ENCODE assay signal across 9 cellular contexts in the genomic region with DNA sequence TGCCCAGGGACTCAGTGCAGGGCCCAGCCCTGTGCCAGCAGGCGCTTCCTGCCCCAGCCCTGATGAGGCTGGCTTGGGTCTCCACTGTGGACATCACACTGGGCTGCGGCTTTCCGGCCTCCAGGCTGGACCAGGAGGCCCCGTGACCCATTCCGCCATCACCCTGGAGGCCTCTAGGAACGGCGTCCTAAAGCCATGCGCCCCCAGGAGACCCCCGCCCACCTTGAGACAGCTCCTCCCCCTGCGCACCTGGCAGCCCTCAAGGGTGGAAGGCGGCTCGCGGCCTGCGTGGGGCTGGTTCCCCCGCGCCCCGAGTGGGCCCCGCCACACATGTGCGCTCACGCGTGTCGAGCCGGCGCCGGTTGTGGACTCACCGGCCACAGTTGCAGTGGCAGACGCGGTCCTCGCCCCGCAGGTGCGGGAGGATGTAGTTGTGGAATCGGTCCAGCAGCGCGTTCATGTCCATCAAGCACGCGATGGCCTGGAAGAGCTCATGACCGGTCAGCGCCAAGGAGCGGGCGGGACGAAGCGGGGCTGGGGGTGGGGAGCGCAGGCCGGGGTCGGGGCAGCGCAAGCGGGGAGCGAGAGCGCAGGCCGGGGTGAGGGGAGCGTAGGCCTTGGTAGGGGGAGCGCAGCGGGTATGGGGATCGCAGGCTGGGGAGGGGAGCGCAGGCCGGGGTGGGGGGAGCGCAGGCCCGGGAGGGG. TPM values are rescaled to one million over a fixed set of nuclear protein-coding genes. Genes with fewer than 3 reads are reported as not detected.
DNase-seq lines count a peak whose midpoint lies in the region; ATAC-seq and TF ChIP-seq lines count a peak whose summit lies in the region.
"Had no signal": no experiment of that assay in that cellular context is flagged by ENCODE, and none has a peak within 500 bp of the region (broad histone marks: within the 10 kb centered on the region; RNA-seq: fewer than 3 reads in every experiment).

No MANE protein-coding gene starts in this region.

- 20 to 25% methylated on average over 55 to 58 of the region's 58 CpGs for WGBS in lung, 2 donors
- WGBS in upper lobe of left lung, 2 donors = 29 to 33% methylated on average over 34 to 36 of the region's 58 CpGs

- H3K9me3 ChIP-seq in colonic mucosa (no peaks in the 10 kb centered on the region), lung (ENCODE audit: control insufficient read depth in 2 of 2, insufficient read depth in 1 of 2, low read length in 1 of 2) (peaks cover 0 to 3% of the 10 kb centered on the region in 2 donors), upper lobe of left lung (no peaks in the 10 kb centered on the region)

- no peak for ATAC-seq in activated naive CD4-positive, alpha-beta T cell treated with anti-CD3 and anti-CD28 coated beads, Interleukin-2, amount 50 U/mL, for 72 hours
- ATAC-seq in lung (ENCODE audit: insufficient read depth, low FRiP score) (no peak), upper lobe of left lung (ENCODE audit: low FRiP score in 2 of 2) (no peak), HG03378 (IDR thresholded peaks at IDR 0.05; ENCODE audit: unreplicated experiment) (no peak)

- peaks cover 4% of the 10 kb centered on the region for H3K4me1 ChIP-seq in colonic mucosa
- H3K4me1 ChIP-seq in lung (ENCODE audit: control insufficient read depth in 2 of 2, insufficient read depth in 2 of 2, low read length in 2 of 2) = peaks cover 0 to 10% of the 10 kb centered on the region in 2 donors
- peaks cover 17 to 29% (median 18%) of the 10 kb centered on the region in 4 donors for H3K4me1 ChIP-seq in upper lobe of left lung

- TF ChIP-seq CTCF in colonic mucosa (IDR thresholded peaks at IDR 0.05) (no peak), lung (IDR thresholded peaks at IDR 0.05; ENCODE audit: control extremely low read depth, extremely low read depth) (no peak), upper lobe of left lung (IDR thresholded peaks at IDR 0.05) (no peak)

- no peaks in the 10 kb centered on the region for H3K9me3 Mint-ChIP-seq in activated naive CD4-positive, alpha-beta T cell treated with anti-CD3 and anti-CD28 coated beads for 36 hours
- no peaks in the 10 kb centered on the region for H3K9me3 Mint-ChIP-seq in activated naive CD4-positive, alpha-beta T cell treated with anti-CD3 and anti-CD28 coated beads, Interleukin-2, amount 50 U/mL, for 72 hours

- H3K27me3 ChIP-seq in colonic mucosa = no peaks in the 10 kb centered on the region
- H3K27me3 ChIP-seq in lung (ENCODE audit: control insufficient read depth, insufficient read depth) = no peaks in the 10 kb centered on the region
- H3K27me3 ChIP-seq in upper lobe of left lung = no peaks in the 10 kb centered on the region

- peak overlapping the region; percentile 58 for H3K4me3 Mint-ChIP-seq in activated naive CD4-positive, alpha-beta T cell treated with anti-CD3 and anti-CD28 coated beads for 36 hours

- no peaks in the 10 kb centered on the region for H3K36me3 Mint-ChIP-seq in activated naive CD4-positive, alpha-beta T cell treated with anti-CD3 and anti-CD28 coated beads for 36 hours (ENCODE audit: low read depth)
- H3K36me3 Mint-ChIP-seq in activated naive CD4-positive, alpha-beta T cell treated with anti-CD3 and anti-CD28 coated beads, Interleukin-2, amount 50 U/mL, for 72 hours = no peaks in the 10 kb centered on the region

- TF ChIP-seq POLR2A in upper lobe of left lung (IDR thresholded peaks at IDR 0.05) = no peak

- intact Hi-C loops in activated naive CD4-positive, alpha-beta T cell treated with anti-CD3 and anti-CD28 coated beads for 36 hours (cut with micrococcal nuclease) = no loop called here
- intact Hi-C loops in colonic mucosa (cut with DNase I) = no loop called here

- H3K4me1 Mint-ChIP-seq in activated naive CD4-positive, alpha-beta T cell treated with anti-CD3 and anti-CD28 coated beads for 36 hours (ENCODE audit: low read depth) = peaks cover 5% of the 10 kb centered on the region

- peak overlapping the region; percentile 5 to 35 for H3K9ac ChIP-seq in colonic mucosa (ENCODE audit: low read depth in 2 of 2, low read length in 2 of 2)

- H3K27ac ChIP-seq in colonic mucosa (no peak overlapping the region), lung (ENCODE audit: low read depth in 1 of 2, low read length in 1 of 2) (no peak overlapping the region), upper lobe of left lung (peak overlapping the region in 3 of 4 donors; percentile 24 to 83 (median 65))

- no peak overlapping the region for H3K27ac Mint-ChIP-seq in activated naive CD4-positive, alpha-beta T cell treated with anti-CD3 and anti-CD28 coated beads for 36 hours
- H3K27ac Mint-ChIP-seq in activated naive CD4-positive, alpha-beta T cell treated with anti-CD3 and anti-CD28 coated beads, Interleukin-2, amount 50 U/mL, for 72 hours = no peak overlapping the region

- no peak for TF ChIP-seq EP300 in upper lobe of left lung (IDR thresholded peaks at IDR 0.05)

- H3K4me3 ChIP-seq in colonic mucosa (peak overlapping the region; percentile 36), lung (peak overlapping the region; percentile 9), upper lobe of left lung (peak overlapping the region; percentile 45 to 78 (median 68))

- DNase-seq in activated naive CD4-positive, alpha-beta T cell treated with anti-CD3 and anti-CD28 coated beads for 36 hours = no peak
- DNase-seq in activated naive CD4-positive, alpha-beta T cell treated with anti-CD3 and anti-CD28 coated beads, Interleukin-2, amount 50 U/mL, for 72 hours (ENCODE audit: low spot score in 2 of 2) = no peak
- DNase-seq in colonic mucosa = no peak
- DNase-seq in lung (ENCODE audit: low spot score) = no peak
- peak in 1 of 2 donors; percentile 87 for DNase-seq in upper lobe of left lung
- no peak for DNase-seq in DMS153 (lab: John Stamatoyannopoulos, UW)
- no peak for DNase-seq in germinal center (ENCODE audit: low spot score)
- DNase-seq: stimulated activated naive CD4-positive, alpha-beta T cell had no signal

- H3K27me3 Mint-ChIP-seq in activated naive CD4-positive, alpha-beta T cell treated with anti-CD3 and anti-CD28 coated beads for 36 hours (ENCODE audit: low read depth) = no peaks in the 10 kb centered on the region

- CTCF ChIA-PET in activated naive CD4-positive, alpha-beta T cell treated with anti-CD3 and anti-CD28 coated beads for 36 hours (lab: Charles Lee) = no interaction called here

- H3K36me3 ChIP-seq in colonic mucosa = no peaks in the 10 kb centered on the region
- peaks cover 0 to 22% of the 10 kb centered on the region in 2 donors for H3K36me3 ChIP-seq in lung (ENCODE audit: control insufficient read depth in 2 of 2, insufficient read depth in 2 of 2, low read length in 2 of 2)
- H3K36me3 ChIP-seq in upper lobe of left lung = peaks cover 0 to 40% (median 25%) of the 10 kb centered on the region in 4 donors

RNA-seq across cellular contexts. Expression of a gene that starts 1.0 kb away (rescaled TPM):
- total RNA-seq in activated naive CD4-positive, alpha-beta T cell treated with anti-CD3 and anti-CD28 coated beads for 36 hours = not detected
- under 1 TPM; 0.41 to 0.58 TPM for total RNA-seq in activated naive CD4-positive, alpha-beta T cell treated with anti-CD3 and anti-CD28 coated beads, Interleukin-2, amount 50 U/mL, for 72 hours
- under 1 TPM; 0.77 to 0.91 TPM for total RNA-seq in colonic mucosa
- 1 to 10 TPM; 2.3 to 3.9 TPM for total RNA-seq in lung
- 1 to 10 TPM; 2.3 to 4.2 TPM for polyA plus RNA-seq in lung
- total RNA-seq in upper lobe of left lung = 1 to 10 TPM in 5 of 6 donors, not detected in 1; 1.8 to 3.6 (median 3.1) TPM

RNA-seq across cellular contexts. Expression of a gene that starts 27.5 kb away (rescaled TPM):
- total RNA-seq in activated naive CD4-positive, alpha-beta T cell treated with anti-CD3 and anti-CD28 coated beads for 36 hours = 10 to 100 TPM; 39.4 to 41.0 TPM
- total RNA-seq in activated naive CD4-positive, alpha-beta T cell treated with anti-CD3 and anti-CD28 coated beads, Interleukin-2, amount 50 U/mL, for 72 hours = 10 to 100 TPM; 35.7 to 39.7 TPM
- total RNA-seq in colonic mucosa = 10 to 100 TPM; 19.6 to 74.0 TPM
- total RNA-seq in lung = 10 to 100 TPM in 1 of 2 donors, 1 to 10 TPM in 1; 8.1 to 31.3 TPM
- 10 to 100 TPM; 26.9 to 29.8 TPM for polyA plus RNA-seq in lung
- 10 to 100 TPM; 18.5 to 31.9 (median 24.0) TPM for total RNA-seq in upper lobe of left lung

RNA-seq across cellular contexts. Expression of a gene that starts 35.2 kb away (rescaled TPM):
- 10 to 100 TPM; 91.6 to 95.9 TPM for total RNA-seq in activated naive CD4-positive, alpha-beta T cell treated with anti-CD3 and anti-CD28 coated beads for 36 hours
- 100 to 1,000 TPM in 1 of 2 donors, 10 to 100 TPM in 1; 82.9 to 121 TPM for total RNA-seq in activated naive CD4-positive, alpha-beta T cell treated with anti-CD3 and anti-CD28 coated beads, Interleukin-2, amount 50 U/mL, for 72 hours
- total RNA-seq in colonic mucosa (100 to 1,000 TPM; 120 to 175 TPM), lung (100 to 1,000 TPM in 1 of 2 donors, 10 to 100 TPM in 1; 63.7 to 128 TPM), upper lobe of left lung (100 to 1,000 TPM; 122 to 174 (median 146) TPM)
- 100 to 1,000 TPM in 1 of 2 donors, 10 to 100 TPM in 1; 85.8 to 114 TPM for polyA plus RNA-seq in lung

Comparison
In these comparisons a context has a peak if more than half of its experiments do, and no peak if none do; other contexts are left out.
1. H3K27ac ChIP-seq: peak in upper lobe of left lung (3 of 4); none in colonic mucosa (single experiment) and lung (0 of 2).
2. H3K4me3 ChIP-seq: peak in every context shown above with its lines; median percentile 68 in upper lobe of left lung; 36 in colonic mucosa; 9 in lung.